Comparison of ENCODE assay signal across 4 cellular contexts in genomic region chr16:18385285-18385684, GRCh38. TPM values are rescaled to one million over a fixed set of nuclear protein-coding genes. Genes with fewer than 3 reads are reported as not detected.
"Had no signal": no experiment of that assay in that cellular context is flagged by ENCODE, and none has a peak within 500 bp of the region (broad histone marks: within the 10 kb centered on the region; RNA-seq: fewer than 3 reads in every experiment).

No MANE protein-coding gene starts in this region.

RNA-seq across cellular contexts. Expression of gene NPIPA8, which starts 48.7 kb away (rescaled TPM):
- total RNA-seq: dermis blood vessel endothelial cell, epithelial cell of proximal tubule, glomerular endothelial cell, mononuclear cell had no signal
